8 cellular contexts compared by ENCODE assay signal in the genomic region with DNA sequence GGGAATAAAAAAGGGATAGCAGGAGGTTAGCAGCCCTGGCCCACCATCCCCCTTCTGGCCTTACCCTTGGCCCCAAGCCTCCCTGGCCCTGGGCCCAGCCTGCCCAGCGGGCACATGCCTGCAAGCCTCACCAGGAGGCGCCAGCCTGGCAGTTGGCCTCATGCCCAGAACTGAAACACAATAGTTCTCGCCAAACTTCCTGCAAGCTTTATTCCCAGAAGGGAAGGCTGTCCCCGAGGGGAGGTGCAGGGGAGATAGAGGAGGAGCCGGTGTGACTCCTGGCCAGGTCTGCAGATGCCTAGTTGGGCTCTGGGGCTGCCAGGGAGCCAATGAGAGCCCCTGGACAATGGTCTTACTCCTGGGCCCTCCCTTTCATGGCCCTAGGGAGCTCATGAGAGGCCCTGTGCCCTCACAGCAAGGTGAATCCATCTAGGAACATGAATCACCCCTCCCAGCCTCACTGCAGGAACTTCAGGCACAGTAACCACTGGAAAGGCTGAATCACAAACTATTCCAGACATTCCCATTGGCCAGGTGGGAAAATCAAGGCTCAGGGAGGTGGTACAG. TPM values are rescaled to one million over a fixed set of nuclear protein-coding genes. Genes with fewer than 3 reads are reported as not detected.
DNase-seq lines count a peak whose midpoint lies in the region; ATAC-seq, FAIRE-seq and TF ChIP-seq lines count a peak whose summit lies in the region.

No MANE protein-coding gene starts in this region.

- H3K27ac Mint-ChIP-seq in activated T-helper 1 cell treated with anti-CD3 and anti-CD28 coated beads, Interleukin-12 subunit alpha, Interleukin-12 subunit beta, Interleukin-2, Interleukin-4 antibody, amounts not matched to agents 30 ng/mL and 10 ng/mL and 1 ng/mL, durations not matched to agents 14 hours and 24 hours and 36 hours, result no peak overlapping the region

- H3K4me3 ChIP-seq in bronchial epithelial cell (ENCODE audit: low read depth, low read length), result no peak overlapping the region

- TF ChIP-seq CTCF in GM12872 (IDR thresholded peaks at IDR 0.05; ENCODE audit: insufficient read depth, low read depth, low read length), result peak; percentile 32; the same call in 1 of the 3 replicates
- TF ChIP-seq CTCF in bronchial epithelial cell (IDR thresholded peaks at IDR 0.05; ENCODE audit: insufficient read depth, low read length, severe bottlenecking), result peak; percentile 82

- H3K36me3 Mint-ChIP-seq in activated T-helper 1 cell treated with anti-CD3 and anti-CD28 coated beads, Interleukin-12 subunit alpha, Interleukin-12 subunit beta, Interleukin-2, Interleukin-4 antibody, amounts not matched to agents 30 ng/mL and 10 ng/mL and 1 ng/mL, durations not matched to agents 14 hours and 24 hours and 36 hours (ENCODE audit: low read depth), result no peaks in the 10 kb centered on the region

- DNase-seq in NCI-H345 treated with DMSO at 0.1 percent for 48 hours (lab: John Stamatoyannopoulos, UW; ENCODE audit: unreplicated experiment), result peak; percentile 93
- peak; percentile 92 for DNase-seq in bronchial epithelial cell (ENCODE audit: low read depth)
- DNase-seq in left lobe of liver (ENCODE audit: low spot score), result peak; percentile 90
- no peak for DNase-seq in stimulated activated naive CD8-positive, alpha-beta T cell treated with anti-CD3 and anti-CD28 coated beads, Interleukin-15, Interleukin-2, amounts not matched to agents 100 U/mL and 50 U/mL, for 24 hours
- DNase-seq in activated T-helper 1 cell treated with anti-CD3 and anti-CD28 coated beads, Interleukin-12 subunit alpha, Interleukin-12 subunit beta, Interleukin-2, Interleukin-4 antibody, amounts not matched to agents 30 ng/mL and 10 ng/mL and 1 ng/mL, durations not matched to agents 14 hours and 24 hours and 36 hours (ENCODE audit: low spot score), result no peak
- DNase-seq in stimulated activated naive CD4-positive, alpha-beta T cell treated with Interleukin-2 at 50 U/mL for 16 hours (lab: John Stamatoyannopoulos, UW), result no peak

- H3K9me3 Mint-ChIP-seq in activated T-helper 1 cell treated with anti-CD3 and anti-CD28 coated beads, Interleukin-12 subunit alpha, Interleukin-12 subunit beta, Interleukin-2, Interleukin-4 antibody, amounts not matched to agents 30 ng/mL and 10 ng/mL and 1 ng/mL, durations not matched to agents 14 hours and 24 hours and 36 hours, result no peaks in the 10 kb centered on the region

- no peak overlapping the region for H3K4me3 Mint-ChIP-seq in activated T-helper 1 cell treated with anti-CD3 and anti-CD28 coated beads, Interleukin-12 subunit alpha, Interleukin-12 subunit beta, Interleukin-2, Interleukin-4 antibody, amounts not matched to agents 30 ng/mL and 10 ng/mL and 1 ng/mL, durations not matched to agents 14 hours and 24 hours and 36 hours

- ATAC-seq in left lobe of liver, result peak; percentile 92
- ATAC-seq in stimulated activated naive CD8-positive, alpha-beta T cell treated with anti-CD3 and anti-CD28 coated beads, Interleukin-15, Interleukin-2, amounts not matched to agents 100 U/mL and 50 U/mL, for 24 hours, result no peak
- no peak for ATAC-seq in GM21717 (IDR thresholded peaks at IDR 0.05; ENCODE audit: unreplicated experiment)

- no peaks in the 10 kb centered on the region for H3K4me1 Mint-ChIP-seq in activated T-helper 1 cell treated with anti-CD3 and anti-CD28 coated beads, Interleukin-12 subunit alpha, Interleukin-12 subunit beta, Interleukin-2, Interleukin-4 antibody, amounts not matched to agents 30 ng/mL and 10 ng/mL and 1 ng/mL, durations not matched to agents 14 hours and 24 hours and 36 hours (ENCODE audit: low read depth)

- no peaks in the 10 kb centered on the region for H3K27me3 ChIP-seq in bronchial epithelial cell (ENCODE audit: control insufficient read depth, insufficient read depth, low read length)

- intact Hi-C loops in activated T-helper 1 cell treated with anti-CD3 and anti-CD28 coated beads, Interleukin-12 subunit alpha, Interleukin-12 subunit beta, Interleukin-2, Interleukin-4 antibody, amounts not matched to agents 30 ng/mL and 10 ng/mL and 1 ng/mL, durations not matched to agents 14 hours and 24 hours and 36 hours (cut with micrococcal nuclease), result no loop called here

- H3K36me3 ChIP-seq in bronchial epithelial cell (ENCODE audit: control insufficient read depth, insufficient read depth, low read length), result no peaks in the 10 kb centered on the region

- FAIRE-seq in bronchial epithelial cell (lab: Jason Lieb, UNC), result peak; percentile 64

- peaks cover 16% of the 10 kb centered on the region for H3K27me3 Mint-ChIP-seq in activated T-helper 1 cell treated with anti-CD3 and anti-CD28 coated beads, Interleukin-12 subunit alpha, Interleukin-12 subunit beta, Interleukin-2, Interleukin-4 antibody, amounts not matched to agents 30 ng/mL and 10 ng/mL and 1 ng/mL, durations not matched to agents 14 hours and 24 hours and 36 hours (ENCODE audit: insufficient read depth)

RNA-seq across cellular contexts. Expression of a gene that starts 4.0 kb away (rescaled TPM):
- total RNA-seq in bronchial epithelial cell (not detected in 2 replicates), left lobe of liver (not detected)
- total RNA-seq in activated T-helper 1 cell treated with anti-CD3 and anti-CD28 coated beads, Interleukin-12 subunit alpha, Interleukin-12 subunit beta, Interleukin-2, Interleukin-4 antibody, amounts not matched to agents 30 ng/mL and 10 ng/mL and 1 ng/mL, durations not matched to agents 14 hours and 24 hours and 36 hours, result not detected in 2 replicates

RNA-seq across cellular contexts. Expression of a gene that starts 37.5 kb away (rescaled TPM):
- total RNA-seq in bronchial epithelial cell (0.26 TPM in 2 replicates), left lobe of liver (not detected)
- 0.23 TPM in 1 of 2 replicates, not detected in the other for total RNA-seq in activated T-helper 1 cell treated with anti-CD3 and anti-CD28 coated beads, Interleukin-12 subunit alpha, Interleukin-12 subunit beta, Interleukin-2, Interleukin-4 antibody, amounts not matched to agents 30 ng/mL and 10 ng/mL and 1 ng/mL, durations not matched to agents 14 hours and 24 hours and 36 hours

Comparison
In these comparisons a context has a peak if more than half of its experiments do, and no peak if none do; other contexts are left out.
1. DNase-seq: peak in NCI-H345 treated with DMSO at 0.1 percent for 48 hours (single experiment), bronchial epithelial cell (single experiment) and left lobe of liver (single experiment); none in stimulated activated naive CD8-positive, alpha-beta T cell treated with anti-CD3 and anti-CD28 coated beads, Interleukin-15, Interleukin-2, amounts not matched to agents 100 U/mL and 50 U/mL, for 24 hours (single experiment), activated T-helper 1 cell treated with anti-CD3 and anti-CD28 coated beads, Interleukin-12 subunit alpha, Interleukin-12 subunit beta, Interleukin-2, Interleukin-4 antibody, amounts not matched to agents 30 ng/mL and 10 ng/mL and 1 ng/mL, durations not matched to agents 14 hours and 24 hours and 36 hours (single experiment) and stimulated activated naive CD4-positive, alpha-beta T cell treated with Interleukin-2 at 50 U/mL for 16 hours (single experiment).